ENCODE assay signal across 1 cellular context in genomic region chr1:36372617-36373016, GRCh38.
TF ChIP-seq lines count a peak whose summit lies in the region.

No MANE protein-coding gene starts in this region.

TF ChIP-seq in GM23338, 12 proteins besides CTCF, POLR2A, EP300 and RAD21 (continued from another document):
- no peak for TF ChIP-seq REST (IDR thresholded peaks at IDR 0.05; ENCODE audit: unreplicated experiment)
TF ChIP-seq in GM23338: peak in this region for 0.
